In the genomic region with DNA sequence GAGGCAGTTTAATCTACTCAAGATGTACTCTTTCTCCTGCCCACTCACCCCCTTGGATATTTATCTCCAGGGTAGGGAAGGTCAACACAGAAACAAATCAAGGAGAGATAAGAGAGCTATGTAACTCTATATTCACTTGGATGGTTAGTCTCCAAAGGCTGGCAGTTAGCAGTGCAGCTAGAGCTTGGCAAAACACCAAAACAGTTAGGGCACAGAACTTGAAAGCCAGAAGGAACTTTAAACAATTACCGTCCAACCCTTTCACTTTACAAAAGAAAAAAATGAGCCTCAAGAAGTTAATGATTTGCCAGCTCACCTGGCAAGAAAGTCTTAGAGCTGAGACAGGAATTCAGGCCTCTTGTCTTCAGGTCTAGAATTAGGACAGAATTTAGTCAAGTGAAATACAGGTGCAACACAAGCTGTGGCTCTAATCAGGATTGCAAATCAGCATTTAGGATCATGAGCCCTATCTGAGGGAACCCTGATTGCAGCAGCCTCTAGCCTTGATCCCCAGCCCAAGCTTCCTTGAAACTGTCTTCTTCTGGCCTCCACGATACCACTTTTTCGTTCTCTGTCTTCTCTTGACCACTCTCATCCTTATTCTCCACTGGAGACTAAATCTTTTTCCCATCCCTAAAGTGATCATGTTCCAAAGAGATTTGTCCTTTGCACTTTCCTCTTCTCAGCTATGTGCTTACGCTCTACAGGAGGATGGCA, we compare ENCODE assay signal across 1 cellular context.
TF ChIP-seq lines count a peak whose summit lies in the region.

No MANE protein-coding gene starts in this region.

TF ChIP-seq in SK-N-SH, 30 proteins besides CTCF, POLR2A, EP300 and RAD21 (continued from another document):
- TF ChIP-seq, protein P1, sequence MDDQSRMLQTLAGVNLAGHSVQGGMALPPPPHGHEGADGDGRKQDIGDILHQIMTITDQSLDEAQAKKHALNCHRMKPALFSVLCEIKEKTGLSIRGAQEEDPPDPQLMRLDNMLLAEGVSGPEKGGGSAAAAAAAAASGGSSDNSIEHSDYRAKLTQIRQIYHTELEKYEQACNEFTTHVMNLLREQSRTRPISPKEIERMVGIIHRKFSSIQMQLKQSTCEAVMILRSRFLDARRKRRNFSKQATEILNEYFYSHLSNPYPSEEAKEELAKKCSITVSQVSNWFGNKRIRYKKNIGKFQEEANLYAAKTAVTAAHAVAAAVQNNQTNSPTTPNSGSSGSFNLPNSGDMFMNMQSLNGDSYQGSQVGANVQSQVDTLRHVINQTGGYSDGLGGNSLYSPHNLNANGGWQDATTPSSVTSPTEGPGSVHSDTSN (IDR thresholded peaks at IDR 0.05) = peak; percentile 56
- TF ChIP-seq TCF12 (IDR thresholded peaks at IDR 0.05) (peak; percentile 82), GATA2 (CRISPR knock-in tag; IDR thresholded peaks at IDR 0.05) (peak; percentile 19; the same call in 1 of the 2 replicates), YY1 (IDR thresholded peaks at IDR 0.05; ENCODE audit: low read depth) (no peak)
TF ChIP-seq in SK-N-SH: peak in this region for 7.
